Comparison of ENCODE assay signal across 4 cellular contexts in genomic region chr17:19158478-19158877, GRCh38. TPM values are rescaled to one million over a fixed set of nuclear protein-coding genes. Genes with fewer than 3 reads are reported as not detected.
"Had no signal": no experiment of that assay in that cellular context is flagged by ENCODE, and none has a peak within 500 bp of the region (broad histone marks: within the 10 kb centered on the region; RNA-seq: fewer than 3 reads in every experiment).

No MANE protein-coding gene starts in this region.

RNA-seq across cellular contexts. Expression of gene GRAPL, which starts 31.1 kb away (rescaled TPM):
- total RNA-seq: astrocyte, MCF 10A, SK-MEL-5 had no signal
- polyA plus RNA-seq: cardiac muscle cell had no signal
